ENCODE assay signal across 16 cellular contexts in genomic region chr7:71133232-71133622, GRCh38. TPM values are rescaled to one million over a fixed set of nuclear protein-coding genes. Genes with fewer than 3 reads are reported as not detected.
DNase-seq lines count a peak whose midpoint lies in the region; ATAC-seq and TF ChIP-seq lines count a peak whose summit lies in the region.
"Had no signal": no experiment of that assay in that cellular context is flagged by ENCODE, and none has a peak within 500 bp of the region (broad histone marks: within the 10 kb centered on the region; RNA-seq: fewer than 3 reads in every experiment).

No MANE protein-coding gene starts in this region.

- H4K91ac ChIP-seq in neuronal stem cell (ENCODE audit: low read depth, low read length, poor library complexity) = no peak overlapping the region

- no peak overlapping the region for H2BK120ac ChIP-seq in neuronal stem cell (ENCODE audit: low read depth, low read length)

- H3K4me1 ChIP-seq in cardiac muscle cell (ENCODE audit: low read depth) = no peaks in the 10 kb centered on the region
- H3K4me1 ChIP-seq in neuronal stem cell (ENCODE audit: control insufficient read depth in 2 of 2, insufficient read depth in 1 of 2, low read depth in 1 of 2, low read length in 2 of 2) = peaks cover 7 to 18% of the 10 kb centered on the region in 2 donors
- H3K4me1 ChIP-seq in vagina = peaks cover 15% of the 10 kb centered on the region

- no peak overlapping the region for H2BK5ac ChIP-seq in neuronal stem cell (ENCODE audit: low read length)

- DNase-seq in cardiac muscle cell (ENCODE audit: low read depth in 1 of 2, low spot score in 1 of 2) = no peak
- DNase-seq in cardiac septum (ENCODE audit: low spot score) = no peak
- DNase-seq in left ventricle myocardium superior = peak; percentile 29
- no peak for DNase-seq in neuronal stem cell (ENCODE audit: low spot score)
- no peak for DNase-seq in vagina (ENCODE audit: extremely low spot score in 2 of 2)
- DNase-seq in brain microvascular endothelial cell = no peak
- DNase-seq in NCI-H2081 treated with DMSO at 0.1 percent for 48 hours (lab: John Stamatoyannopoulos, UW) = no peak
- DNase-seq: activated CD4-positive, alpha-beta T cell treated with anti-CD3 and anti-CD28 coated beads, Interleukin-2, amount 50 U/mL, for 4 hours; naive thymus-derived CD4-positive, alpha-beta T cell; NCI-H1092 treated with DMSO at 0.1 percent for 48 hours; NCI-H774; SHP77; small intestine had no signal

- no peak for TF ChIP-seq POLR2A in vagina (IDR thresholded peaks at IDR 0.05)

- no peak overlapping the region for H3K23ac ChIP-seq in neuronal stem cell (ENCODE audit: low read depth, low read length, poor library complexity)

- H3K9me3 ChIP-seq in cardiac muscle cell (ENCODE audit: low read depth) (no peaks in the 10 kb centered on the region), neuronal stem cell (replicated peaks in 1 of 2; ENCODE audit: control insufficient read depth in 2 of 2, insufficient read depth in 1 of 2, low read depth in 1 of 2, low read length in 2 of 2) (peaks cover 0 to 4% of the 10 kb centered on the region in 2 donors), vagina (no peaks in the 10 kb centered on the region)

- intact Hi-C loops in cardiac septum (cut with DNase I) = loop anchor here (5.0 kb wide), 3 partner anchors 104 to 479 kb away; no protein-coding TSS in a partner anchor
- intact Hi-C loops in left ventricle myocardium superior (cut with micrococcal nuclease) = no loop called here
- intact Hi-C loops in vagina (cut with DNase I) = no loop called here

- no peak overlapping the region for H4K8ac ChIP-seq in neuronal stem cell (ENCODE audit: low read depth, low read length)

- no CpG with 5 or more reads among the region's 17 CpGs for whole genome bisulfite sequencing in neuronal stem cell (ENCODE audit: extremely low coverage in 2 of 2, insufficient read length in 2 of 2, insufficient replicate concordance in 1 of 2), 2 donors

- H3K14ac ChIP-seq in neuronal stem cell (ENCODE audit: low read length) = no peak overlapping the region

- in situ Hi-C loops in brain microvascular endothelial cell (cut with HindIII; ENCODE audit: low pct_ligation_motif_present, low sequenced_read_pairs) = no loop called here

- H3K9ac ChIP-seq in neuronal stem cell (ENCODE audit: low read depth, low read length, poor library complexity) = peak overlapping the region; percentile 64

- H3K36me3 ChIP-seq in cardiac muscle cell = no peaks in the 10 kb centered on the region
- H3K36me3 ChIP-seq in neuronal stem cell (replicated peaks in 1 of 2; ENCODE audit: control insufficient read depth in 2 of 2, insufficient read depth in 2 of 2, low read length in 2 of 2) = peaks cover 0 to 18% of the 10 kb centered on the region in 2 donors
- no peaks in the 10 kb centered on the region for H3K36me3 ChIP-seq in vagina
- H3K36me3 ChIP-seq in brain microvascular endothelial cell (replicated peaks) = no peaks in the 10 kb centered on the region

- H3K18ac ChIP-seq in neuronal stem cell (ENCODE audit: low read length) = no peak overlapping the region

- no peak overlapping the region for H3K4ac ChIP-seq in neuronal stem cell (ENCODE audit: low read length)

- H2AK5ac ChIP-seq in neuronal stem cell (ENCODE audit: low read depth, low read length) = no peak overlapping the region

- H3K4me3 ChIP-seq in cardiac muscle cell (peak overlapping the region; percentile 75), neuronal stem cell (ENCODE audit: low read length in 2 of 2) (peak overlapping the region; percentile 83 to 94), vagina (peak overlapping the region; percentile 46 to 53), brain microvascular endothelial cell (ENCODE audit: low read depth, low read length) (no peak overlapping the region)

- H2BK12ac ChIP-seq in neuronal stem cell (ENCODE audit: low read length) = no peak overlapping the region

- ATAC-seq in left ventricle myocardium superior = no peak
- ATAC-seq in GM19324 (IDR thresholded peaks at IDR 0.05; ENCODE audit: low FRiP score, unreplicated experiment) = no peak
- ATAC-seq: naive thymus-derived CD4-positive, alpha-beta T cell had no signal

- peak overlapping the region; percentile 90 for H3K4me2 ChIP-seq in neuronal stem cell (ENCODE audit: insufficient read depth, low read length, poor library complexity, severe bottlenecking)

- H2AFZ ChIP-seq in neuronal stem cell (ENCODE audit: low read length) = peak overlapping the region; percentile 97

- TF ChIP-seq CTCF in cardiac muscle cell (IDR thresholded peaks at IDR 0.05; ENCODE audit: low read depth, low read length) (no peak), vagina (IDR thresholded peaks at IDR 0.05) (no peak), brain microvascular endothelial cell (IDR thresholded peaks at IDR 0.05; ENCODE audit: low read depth, low read length, missing control alignments) (no peak)

- H3K27ac ChIP-seq in cardiac muscle cell = no peak overlapping the region
- H3K27ac ChIP-seq in neuronal stem cell (replicated peaks; ENCODE audit: low read length) = no peak overlapping the region
- no peak overlapping the region for H3K27ac ChIP-seq in vagina
- no peak overlapping the region for H3K27ac ChIP-seq in brain microvascular endothelial cell

- peaks cover 8% of the 10 kb centered on the region for H3K79me1 ChIP-seq in neuronal stem cell (ENCODE audit: low read depth, low read length)

- H3K27me3 ChIP-seq in cardiac muscle cell = peaks cover 62% of the 10 kb centered on the region
- peaks cover 0 to 26% (median 8%) of the 10 kb centered on the region in 3 experiments for H3K27me3 ChIP-seq in neuronal stem cell (ENCODE audit: control insufficient read depth in 3 of 3, insufficient read depth in 3 of 3, low read depth in 1 of 3, low read length in 3 of 3)
- no peaks in the 10 kb centered on the region for H3K27me3 ChIP-seq in vagina
- H3K27me3 ChIP-seq in brain microvascular endothelial cell (replicated peaks) = peaks cover 26% of the 10 kb centered on the region

- H2BK15ac ChIP-seq in neuronal stem cell (ENCODE audit: low read length) = no peak overlapping the region

RNA-seq across cellular contexts. Expression of gene GALNT17, which starts 1.3 kb away (rescaled TPM):
- total RNA-seq in cardiac muscle cell (2.3 and 5.2 TPM in 2 replicates), cardiac septum (60.6 TPM), left ventricle myocardium superior (57.9 TPM), vagina (3.9 TPM)
- polyA plus RNA-seq in cardiac muscle cell = 2.9 and 4.6 TPM in 2 replicates
- polyA plus RNA-seq in neuronal stem cell (2013, experiment 1 of 2) = 6.2 TPM
- polyA plus RNA-seq in neuronal stem cell (2013, experiment 2 of 2) = 6.5 TPM
- total RNA-seq: naive thymus-derived CD4-positive, alpha-beta T cell had no signal
- polyA plus RNA-seq: AG04450; fibroblast of lung; naive thymus-derived CD4-positive, alpha-beta T cell had no signal
